ENCODE assay signal across 8 cellular contexts in genomic region chr6:85460951-85461805, GRCh38. TPM values are rescaled to one million over a fixed set of nuclear protein-coding genes. Genes with fewer than 3 reads are reported as not detected.
DNase-seq lines count a peak whose midpoint lies in the region; ATAC-seq and TF ChIP-seq lines count a peak whose summit lies in the region.

No MANE protein-coding gene starts in this region.

- H3K4me1 ChIP-seq in PC-3 (ENCODE audit: insufficient read depth, low read length), result peaks cover 81% of the 10 kb centered on the region
- peaks cover 6 to 74% (median 52%) of the 10 kb centered on the region in 3 donors for H3K4me1 ChIP-seq in esophagus squamous epithelium
- H3K4me1 ChIP-seq in stomach, result peaks cover 16 to 76% (median 41%) of the 10 kb centered on the region in 4 donors

- no peaks in the 10 kb centered on the region for H3K9me2 ChIP-seq in PC-3 (replicated peaks; ENCODE audit: low read length)

- H3K9ac ChIP-seq in PC-3 (ENCODE audit: low read length), result peak overlapping the region; percentile 72

- H3K36me3 ChIP-seq in PC-3 (ENCODE audit: low read depth, low read length), result no peaks in the 10 kb centered on the region
- no peaks in the 10 kb centered on the region for H3K36me3 ChIP-seq in esophagus squamous epithelium
- H3K36me3 ChIP-seq in stomach, result no peaks in the 10 kb centered on the region

- DNase-seq in activated CD8-positive, alpha-beta memory T cell treated with anti-CD3 and anti-CD28 coated beads, Interleukin-2, amount 50 U/mL, for 24 hours (ENCODE audit: extremely low read depth), result peak; percentile 13
- no peak for DNase-seq in activated CD8-positive, alpha-beta memory T cell treated with anti-CD3 and anti-CD28 coated beads for 24 hours
- peak; percentile 68 for DNase-seq in PC-3
- DNase-seq in esophagus squamous epithelium (lab: John Stamatoyannopoulos, UW), result no peak
- no peak for DNase-seq in stomach
- DNase-seq in iPS-NIHi7 (ENCODE audit: extremely low spot score), result no peak
- DNase-seq in NCI-H2029 (lab: John Stamatoyannopoulos, UW), result no peak

- TF ChIP-seq EP300 in stomach (IDR thresholded peaks at IDR 0.05), result no peak

- no peak overlapping the region for H2AFZ ChIP-seq in PC-3 (ENCODE audit: low read length)

- TF ChIP-seq POLR2A in esophagus squamous epithelium (IDR thresholded peaks at IDR 0.05), result no peak
- no peak for TF ChIP-seq POLR2A in stomach (IDR thresholded peaks at IDR 0.05)

- no peaks in the 10 kb centered on the region for H3K9me3 ChIP-seq in PC-3 (ENCODE audit: low read length)
- H3K9me3 ChIP-seq in esophagus squamous epithelium, result no peaks in the 10 kb centered on the region
- no peaks in the 10 kb centered on the region for H3K9me3 ChIP-seq in stomach

- no peaks in the 10 kb centered on the region for H3F3A ChIP-seq in PC-3 (ENCODE audit: low read length, unreplicated experiment)

- CTCF ChIA-PET in PC-3 (lab: Charles Lee), result no interaction called here

- no peak overlapping the region for H3K4me3 ChIP-seq in PC-3 (ENCODE audit: low read length)
- H3K4me3 ChIP-seq in esophagus squamous epithelium, result no peak overlapping the region
- H3K4me3 ChIP-seq in stomach, result no peak overlapping the region

- peak overlapping the region; percentile 96 for H3K27ac ChIP-seq in PC-3 (ENCODE audit: low read length)
- H3K27ac ChIP-seq in esophagus squamous epithelium, result peak overlapping the region; percentile 40 to 83 (median 65)
- peak overlapping the region in 4 of 5 donors; percentile 8 to 60 (median 57) for H3K27ac ChIP-seq in stomach

- H4K20me1 ChIP-seq in PC-3 (ENCODE audit: low read length), result no peaks in the 10 kb centered on the region

- H3K27me3 ChIP-seq in PC-3 (ENCODE audit: low read length), result no peaks in the 10 kb centered on the region
- no peaks in the 10 kb centered on the region for H3K27me3 ChIP-seq in esophagus squamous epithelium
- H3K27me3 ChIP-seq in stomach, result no peaks in the 10 kb centered on the region

- H3K4me2 ChIP-seq in PC-3 (ENCODE audit: low read length), result peak overlapping the region; percentile 32

- BruUV-seq in PC-3 (replicated peaks; lab: Mats Ljungman, UMichigan), result no TSS peak

- intact Hi-C loops in PC-3 (cut with micrococcal nuclease), result no loop called here
- intact Hi-C loops in esophagus squamous epithelium (cut with DNase I), result no loop called here
- intact Hi-C loops in stomach (cut with DNase I; ENCODE audit: low total_unique reads), result no loop called here

- ATAC-seq in HG02884 (IDR thresholded peaks at IDR 0.05; ENCODE audit: unreplicated experiment) (peak; percentile 81), PC-3 (no peak)

- no peaks in the 10 kb centered on the region for H3K79me2 ChIP-seq in PC-3 (ENCODE audit: low read length)

- 30 to 36% methylated on average over 3 of the region's 3 CpGs for WGBS in esophagus squamous epithelium, 2 donors
- 48 to 53% (median 51%) methylated on average over 3 of the region's 3 CpGs for WGBS in stomach, 5 donors

- POLR2A ChIA-PET in PC-3 (lab: Charles Lee; ENCODE audit: unreplicated experiment), result interaction anchor here (0.5 kb wide), 1 partner anchor 702 kb away, joined by 11 read pairs; no protein-coding TSS in a partner anchor

- no peak for TF ChIP-seq CTCF in PC-3 (conservative IDR thresholded peaks at IDR 0.05; ENCODE audit: low read depth, low read length)
- TF ChIP-seq CTCF in esophagus squamous epithelium (IDR thresholded peaks at IDR 0.05), result no peak
- TF ChIP-seq CTCF in stomach (IDR thresholded peaks at IDR 0.05), result no peak

RNA-seq across cellular contexts. Expression of gene NT5E, which starts 11.3 kb away (rescaled TPM):
- total RNA-seq in PC-3 (2014; rRNA removed), result 9.0 and 15.8 TPM in 2 replicates
- total RNA-seq in esophagus squamous epithelium, result 1 to 10 TPM in 3 of 4 donors, under 1 TPM in 1; 0.68 to 6.7 (median 3.2) TPM
- total RNA-seq in stomach, result 10 to 100 TPM in 3 of 5 donors, 1 to 10 TPM in 2; 6.8 to 18.8 (median 16.0) TPM
- 1 to 10 TPM; 2.9 to 4.1 (median 2.9) TPM for polyA plus RNA-seq in stomach

Comparison
In these comparisons a context has a peak if more than half of its experiments do, and no peak if none do; other contexts are left out.
1. DNase-seq: peak in activated CD8-positive, alpha-beta memory T cell treated with anti-CD3 and anti-CD28 coated beads, Interleukin-2, amount 50 U/mL, for 24 hours (single experiment) and PC-3 (single experiment); none in activated CD8-positive, alpha-beta memory T cell treated with anti-CD3 and anti-CD28 coated beads for 24 hours (single experiment), esophagus squamous epithelium (single experiment), stomach (single experiment), iPS-NIHi7 (single experiment) and NCI-H2029 (single experiment).
2. Peak in every context shown above with its lines, with median percentiles within 50 percentile points of each other: H3K27ac ChIP-seq.